1 cellular context compared by ENCODE assay signal in genomic region chr18:70373062-70373519, GRCh38.
TF ChIP-seq lines count a peak whose summit lies in the region.

No MANE protein-coding gene starts in this region.

TF ChIP-seq in HepG2, 621 proteins besides CTCF, POLR2A, EP300 and RAD21 (continued from another document):
- TF ChIP-seq ZNF276 (CRISPR knock-in tag; IDR thresholded peaks at IDR 0.05; ENCODE audit: low read depth) (no peak), GATAD2A (CRISPR knock-in tag; IDR thresholded peaks at IDR 0.05) (peak; percentile 21; the same call in 1 of the 2 replicates)
TF ChIP-seq in HepG2: peak in this region for 14.
